In genomic region chr17:82167028-82167427, GRCh38 we compare ENCODE assay signal across 25 cellular contexts.
"Had no signal": no experiment of that assay in that cellular context is flagged by ENCODE, and none has a peak within 500 bp of the region (broad histone marks: within the 10 kb centered on the region; RNA-seq: fewer than 3 reads in every experiment).

No MANE protein-coding gene starts in this region.

- H3K4me1 Mint-ChIP-seq: neural crest cell had no signal

- H3K27ac Mint-ChIP-seq: memory B cell, type B pancreatic cell had no signal

- DNase-seq: effector CD4-positive, alpha-beta T cell; foreskin fibroblast; gastrocnemius medialis; heart left ventricle; kidney; pancreas; small intestine; stimulated activated CD4-positive, alpha-beta T cell treated with anti-CD3 and anti-CD28 coated beads, Interleukin-15, amount 100 ng/mL, for 24 hours; stimulated activated CD4-positive, alpha-beta T cell treated with anti-CD3 and anti-CD28 coated beads, Interleukin-2, amount 100 ng/mL, for 48 hours; stimulated activated naive CD8-positive, alpha-beta T cell treated with anti-CD3 and anti-CD28 coated beads, Interleukin-15, Interleukin-2, amounts not matched to agents 100 U/mL and 50 U/mL, for 24 hours; substantia nigra; testis; tibial artery had no signal

- H3K27me3 ChIP-seq: dorsolateral prefrontal cortex, gastrocnemius medialis, heart left ventricle, hepatocyte, neutrophil, pancreas, right lobe of liver, testis, tibial artery had no signal

- H3K4me3 Mint-ChIP-seq: memory B cell; natural killer cell treated with Interleukin-12 subunit alpha and Interleukin-12 subunit beta and Interleukin-15 and Interleukin-18, amount 100 ng/mL, for 72 hours; neural crest cell; type B pancreatic cell had no signal

- H3K9me3 Mint-ChIP-seq: memory B cell; natural killer cell treated with Interleukin-12 subunit alpha and Interleukin-12 subunit beta and Interleukin-15 and Interleukin-18, amount 100 ng/mL, for 72 hours; neural crest cell had no signal

- H3K4me1 ChIP-seq: gastrocnemius medialis, heart left ventricle, pancreas, right lobe of liver, testis, tibial artery had no signal

- H3K27me3 Mint-ChIP-seq: memory B cell; natural killer cell treated with Interleukin-12 subunit alpha and Interleukin-12 subunit beta and Interleukin-15 and Interleukin-18, amount 100 ng/mL, for 72 hours; type B pancreatic cell had no signal

- H3K9me3 ChIP-seq: gastrocnemius medialis, heart left ventricle, neutrophil, pancreas, right lobe of liver, testis, tibial artery had no signal

- ATAC-seq: esophagus mucosa; gastrocnemius medialis; heart left ventricle; left lobe of liver; natural killer cell treated with Interleukin-12 subunit alpha and Interleukin-12 subunit beta and Interleukin-15 and Interleukin-18, amount 100 ng/mL, for 72 hours; pancreas; right lobe of liver; stimulated activated naive CD8-positive, alpha-beta T cell treated with anti-CD3 and anti-CD28 coated beads, Interleukin-15, Interleukin-2, amounts not matched to agents 100 U/mL and 50 U/mL, for 24 hours had no signal

- H3K4me3 ChIP-seq: dorsolateral prefrontal cortex, gastrocnemius medialis, heart left ventricle, hepatocyte, lung, pancreas, right lobe of liver, testis, tibial artery had no signal

- H3K36me3 Mint-ChIP-seq: natural killer cell treated with Interleukin-12 subunit alpha and Interleukin-12 subunit beta and Interleukin-15 and Interleukin-18, amount 100 ng/mL, for 72 hours had no signal

- H3K27ac ChIP-seq: dorsolateral prefrontal cortex, epithelial cell of prostate, gastrocnemius medialis, heart left ventricle, hepatocyte, neutrophil, pancreas, right lobe of liver, testis, tibial artery had no signal
